In the genomic region with DNA sequence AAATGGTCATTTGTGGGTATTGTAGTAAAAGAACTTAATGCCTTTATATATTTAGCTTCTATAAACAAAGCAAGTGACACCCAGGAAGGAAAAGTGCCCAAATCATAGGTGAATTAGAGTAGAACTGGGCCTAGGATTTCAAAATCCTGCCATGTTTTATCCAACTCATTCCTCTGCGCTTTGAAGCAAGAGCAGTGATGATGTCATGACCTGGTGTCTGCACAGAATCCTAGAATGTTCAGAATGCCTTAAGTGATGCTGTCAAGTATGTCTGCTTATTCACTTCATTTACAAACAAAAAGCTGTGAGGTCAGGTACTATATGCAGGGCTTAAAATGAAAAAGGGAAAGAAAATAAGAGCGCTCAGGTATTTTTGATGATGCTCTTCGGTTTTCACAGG, we compare ENCODE assay signal across 21 cellular contexts.
"Had no signal": no experiment of that assay in that cellular context is flagged by ENCODE, and none has a peak within 500 bp of the region (broad histone marks: within the 10 kb centered on the region; RNA-seq: fewer than 3 reads in every experiment).

No MANE protein-coding gene starts in this region.

- H3K4me3 ChIP-seq: MG63, SJCRH30 had no signal

- ATAC-seq: Panc1, PC-3, SK-N-SH treated with all-trans-retinoic acid at 6 μM for 48 hours had no signal

- DNase-seq: Karpas-422; KG1; MG63; NCI-H1092; NCI-H1105 treated with DMSO at 0.1 percent for 48 hours; NCI-H1417 treated with DMSO at 0.1 percent for 48 hours; NCI-H146; NCI-H1694 treated with DMSO at 0.1 percent for 48 hours; NCI-H1930; NCI-H2081; NCI-H2107; NCI-H2227 treated with DMSO at 0.1 percent for 48 hours; NCI-H524 treated with DMSO at 0.1 percent for 48 hours; NCI-H69; NCI-H774; NK-92 treated with Interleukin-12 subunit alpha and Interleukin-12 subunit beta, amount 100 ng/mL, for 24 hours; PC-3; SHP77; SJCRH30 had no signal
